Comparison of ENCODE assay signal across 8 cellular contexts in the genomic region with DNA sequence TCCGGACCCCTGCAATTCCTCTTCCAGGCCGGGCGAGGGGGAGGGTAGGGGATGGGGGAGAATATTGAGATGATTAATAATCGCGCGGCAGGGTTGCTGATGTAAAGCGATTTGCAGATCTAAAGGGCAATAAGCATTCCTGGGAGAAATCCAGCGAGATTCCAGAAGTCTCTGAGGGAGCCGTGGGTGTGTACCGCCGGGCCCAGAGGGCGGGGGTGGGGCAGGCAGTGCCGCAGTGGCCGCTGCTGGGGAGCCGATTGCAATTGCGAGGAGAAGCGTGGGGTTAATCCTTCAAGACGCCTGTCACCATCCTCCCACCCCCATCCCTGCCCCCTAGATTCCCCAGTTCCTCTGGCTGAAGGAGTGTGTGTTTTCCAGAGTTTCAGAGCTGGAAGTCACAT. TPM values are rescaled to one million over a fixed set of nuclear protein-coding genes. Genes with fewer than 3 reads are reported as not detected.
DNase-seq lines count a peak whose midpoint lies in the region; ATAC-seq, FAIRE-seq and TF ChIP-seq lines count a peak whose summit lies in the region.

No MANE protein-coding gene starts in this region.

- H3K27ac ChIP-seq in H1 (ENCODE audit: low read depth, low read length), result no peak overlapping the region
- peak overlapping the region; percentile 97 for H3K27ac ChIP-seq in suprapubic skin

- peak overlapping the region; percentile 57 for H3K27ac Mint-ChIP-seq in activated CD4-positive, alpha-beta T cell treated with anti-CD3 and anti-CD28 coated beads, Interleukin-2, amount 10 ng/mL, durations not matched to agents 24 days and 14 days

- H3K36me3 ChIP-seq in H1 (ENCODE audit: control insufficient read depth in 2 of 4, insufficient read depth in 4 of 4, low read length in 3 of 4) (no peaks in the 10 kb centered on the region), suprapubic skin (no peaks in the 10 kb centered on the region)

- no peak for TF ChIP-seq RAD21 in H1 (IDR thresholded peaks at IDR 0.05 in 1 of 2, conservative IDR thresholded peaks at IDR 0.05 in 1 of 2; ENCODE audit: low read depth in 2 of 2, low read length in 2 of 2)

- H3K18ac ChIP-seq in H1 (ENCODE audit: extremely low read depth, low read length), result no peak overlapping the region

- CTCF ChIA-PET in H1 (lab: Charles Lee; ENCODE audit: partially characterized antibody), result interaction anchor here (0.6 to 7.0 kb wide), 29 partner anchors 9 to 310 kb away, joined by 3 to 83 read pairs (median 5); a partner anchor contains a TSS

- peaks cover 22% of the 10 kb centered on the region for H3K4me1 Mint-ChIP-seq in activated CD4-positive, alpha-beta T cell treated with anti-CD3 and anti-CD28 coated beads, Interleukin-2, amount 10 ng/mL, durations not matched to agents 24 days and 14 days

- H3K27me3 ChIP-seq in H1 (replicated peaks in 1 of 4; ENCODE audit: control insufficient read depth in 3 of 4, extremely low read depth in 1 of 4, insufficient read depth in 3 of 4, low read length in 3 of 4), result no peaks in the 10 kb centered on the region
- H3K27me3 ChIP-seq in suprapubic skin, result no peaks in the 10 kb centered on the region

- no peak for TF ChIP-seq CTCF in H1 (IDR thresholded peaks at IDR 0.05; ENCODE audit: control extremely low read depth in 1 of 3, insufficient read depth in 1 of 3, low read depth in 1 of 3, low read length in 3 of 3)
- TF ChIP-seq CTCF in suprapubic skin (IDR thresholded peaks at IDR 0.05), result no peak
- no peak for TF ChIP-seq CTCF in D721Med (IDR thresholded peaks at IDR 0.05; ENCODE audit: insufficient read depth, missing control alignments)

- peak overlapping the region; percentile 88 for H3K4me3 Mint-ChIP-seq in activated CD4-positive, alpha-beta T cell treated with anti-CD3 and anti-CD28 coated beads, Interleukin-2, amount 10 ng/mL, durations not matched to agents 24 days and 14 days

- H3K4me1 ChIP-seq in H1 (replicated peaks in 1 of 4; ENCODE audit: control insufficient read depth in 3 of 4, insufficient read depth in 4 of 4, low read length in 3 of 4), result peaks cover 3 to 12% (median 9%) of the 10 kb centered on the region in 4 experiments
- H3K4me1 ChIP-seq in suprapubic skin, result peaks cover 58% of the 10 kb centered on the region

- H3K4me2 ChIP-seq in H1 (ENCODE audit: insufficient read depth in 1 of 2, low read depth in 2 of 2, low read length in 2 of 2), result peak overlapping the region; percentile 81 to 90

- H2AK5ac ChIP-seq in H1 (ENCODE audit: low read depth, low read length), result no peak overlapping the region; the same call in 1 of the 2 replicates

- peak overlapping the region; percentile 36 for H4K91ac ChIP-seq in H1 (replicated peaks; ENCODE audit: insufficient read length, low read length)

- H2BK20ac ChIP-seq in H1 (ENCODE audit: low read length), result no peak overlapping the region; the same call in 1 of the 2 replicates

- H3K14ac ChIP-seq in H1 (ENCODE audit: insufficient read length), result no peak overlapping the region

- no peak overlapping the region for H4K5ac ChIP-seq in H1 (ENCODE audit: insufficient read length, low read depth, low read length)

- POLR2A ChIA-PET in H1 (lab: Charles Lee; ENCODE audit: partially characterized antibody), result interaction anchor here (0.7 to 11.0 kb wide), 13 partner anchors 8 to 172 kb away, joined by 3 to 351 read pairs (median 5); a partner anchor contains a TSS

- WGBS in H1 (ENCODE audit: extremely low coverage in 1 of 2, insufficient coverage in 1 of 2, insufficient read length in 1 of 2, insufficient replicate concordance in 2 of 2, low coverage in 1 of 2, low lambda C conversion rate in 2 of 2, missing lambda C conversion rate in 1 of 2), 2 experiments, result 10% methylated on average over 8 of the region's 18 CpGs; no CpG with 5 or more reads in 1 of the 2 experiments
- 1% methylated on average over 18 of the region's 18 CpGs for WGBS in suprapubic skin

- no peak for TF ChIP-seq EP300 in H1 (IDR thresholded peaks at IDR 0.05; ENCODE audit: borderline replicate concordance in 1 of 2, low read depth in 2 of 2, low read length in 2 of 2)
- TF ChIP-seq EP300 in suprapubic skin (IDR thresholded peaks at IDR 0.05), result no peak

- H3K23ac ChIP-seq in H1 (ENCODE audit: insufficient read length), result no peak overlapping the region

- H3K36me3 Mint-ChIP-seq in activated CD4-positive, alpha-beta T cell treated with anti-CD3 and anti-CD28 coated beads, Interleukin-2, amount 10 ng/mL, durations not matched to agents 24 days and 14 days (ENCODE audit: low read depth), result no peaks in the 10 kb centered on the region

- peak; percentile 74 for DNase-seq in activated CD4-positive, alpha-beta T cell treated with anti-CD3 and anti-CD28 coated beads, Interleukin-2, amount 10 ng/mL, durations not matched to agents 24 days and 14 days
- DNase-seq in activated CD4-positive, alpha-beta T cell treated with anti-CD3 and anti-CD28 coated beads, Interleukin-2, amount 50 U/mL, for 4 hours, result no peak
- peak; percentile 80 for DNase-seq in SK-MEL-5 (ENCODE audit: low read depth, low spot score)
- DNase-seq in H1 (ENCODE audit: low read depth in 1 of 2, low spot score in 2 of 2), result peak in 1 of 2 experiments; percentile 65
- peak; percentile 60 for DNase-seq in medulla oblongata (ENCODE audit: extremely low spot score)
- DNase-seq in suprapubic skin (ENCODE audit: low spot score in 2 of 2), result peak; percentile 90
- no peak for DNase-seq in D721Med (ENCODE audit: insufficient read length, low spot score)

- H3K9ac ChIP-seq in H1 (replicated peaks in 1 of 4; ENCODE audit: extremely low read depth in 1 of 4, low read depth in 3 of 4, low read length in 3 of 4), result peak overlapping the region in 2 of 4 experiments; percentile 6 to 89; a peak in 3 of 7 replicates

- H3K79me1 ChIP-seq in H1 (ENCODE audit: low read depth, low read length), result no peaks in the 10 kb centered on the region

- no peak for ATAC-seq in GM18505 (IDR thresholded peaks at IDR 0.05; ENCODE audit: unreplicated experiment)

- FAIRE-seq in H1 (lab: Jason Lieb, UNC) (no peak), D721Med (lab: Jason Lieb, UNC) (no peak)

- H3K4me3 ChIP-seq in H1 (ENCODE audit: extremely low read depth in 1 of 4, insufficient read depth in 2 of 4, low read depth in 3 of 4, low read length in 4 of 4) (peak overlapping the region; percentile 61 to 87 (median 75); a peak in 7 of 8 replicates), suprapubic skin (peak overlapping the region; percentile 62)

- no peak overlapping the region for H3K4ac ChIP-seq in H1 (replicated peaks; ENCODE audit: insufficient read length, low read depth, low read length)

- intact Hi-C loops in activated CD4-positive, alpha-beta T cell treated with anti-CD3 and anti-CD28 coated beads, Interleukin-2, amount 10 ng/mL, durations not matched to agents 24 days and 14 days (cut with micrococcal nuclease), result no loop called here

- H2BK15ac ChIP-seq in H1 (ENCODE audit: low read length), result no peak overlapping the region

- H3K56ac ChIP-seq in H1 (replicated peaks; ENCODE audit: insufficient read length, low read depth, low read length), result no peak overlapping the region

- H3K23me2 ChIP-seq in H1 (ENCODE audit: low read depth, low read length), result peaks cover 10% of the 10 kb centered on the region; the same call in 1 of the 2 replicates

- H2BK5ac ChIP-seq in H1 (ENCODE audit: low read depth, low read length), result peak overlapping the region; percentile 96; the same call in 1 of the 2 replicates

- no peak overlapping the region; the same call in 1 of the 2 replicates for H4K8ac ChIP-seq in H1 (ENCODE audit: extremely low read depth, insufficient read depth, low read length)

- H3K9me3 Mint-ChIP-seq in activated CD4-positive, alpha-beta T cell treated with anti-CD3 and anti-CD28 coated beads, Interleukin-2, amount 10 ng/mL, durations not matched to agents 24 days and 14 days, result no peaks in the 10 kb centered on the region

- TF ChIP-seq POLR2A in H1 (IDR thresholded peaks at IDR 0.05; ENCODE audit: control extremely low read depth in 1 of 2, low read depth in 2 of 2, low read length in 2 of 2), result no peak
- no peak for TF ChIP-seq POLR2A in suprapubic skin (IDR thresholded peaks at IDR 0.05)
- TF ChIP-seq POLR2A in GM18505 (IDR thresholded peaks at IDR 0.05; ENCODE audit: borderline replicate concordance, extremely low read depth, insufficient read depth, insufficient read length), result no peak

- H4K20me1 ChIP-seq in H1 (replicated peaks in 1 of 2; ENCODE audit: control insufficient read depth in 1 of 2, insufficient read depth in 2 of 2, low read length in 2 of 2), result no peaks in the 10 kb centered on the region

- H2BK12ac ChIP-seq in H1 (ENCODE audit: low read depth, low read length), result peak overlapping the region; percentile 93; the same call in 1 of the 2 replicates

- no peak overlapping the region for H2AFZ ChIP-seq in H1 (ENCODE audit: low read length)

- no peaks in the 10 kb centered on the region for H3K79me2 ChIP-seq in H1 (ENCODE audit: control insufficient read depth in 1 of 2, insufficient read depth in 2 of 2, low read length in 2 of 2)

- in situ Hi-C loops in SK-MEL-5 (cut with HindIII; ENCODE audit: low pct_unique_long_range_greater_than_20kb, low sequenced_read_pairs), result no loop called here

- H2BK120ac ChIP-seq in H1 (replicated peaks; ENCODE audit: low read depth, low read length), result no peak overlapping the region

- peaks cover 13% of the 10 kb centered on the region for H3K27me3 Mint-ChIP-seq in activated CD4-positive, alpha-beta T cell treated with anti-CD3 and anti-CD28 coated beads, Interleukin-2, amount 10 ng/mL, durations not matched to agents 24 days and 14 days

- no peaks in the 10 kb centered on the region for H3K9me3 ChIP-seq in H1 (ENCODE audit: insufficient read depth in 2 of 2, low read depth in 1 of 2, low read length in 1 of 2)
- no peaks in the 10 kb centered on the region for H3K9me3 ChIP-seq in suprapubic skin

TF ChIP-seq in H1, 55 proteins besides CTCF, POLR2A, EP300 and RAD21 (continues in another document):
- TF ChIP-seq RNF2 (IDR thresholded peaks at IDR 0.05; ENCODE audit: borderline replicate concordance, low read depth, low read length, missing control alignments, poor library complexity, severe bottlenecking) (no peak), CBX5 (IDR thresholded peaks at IDR 0.05; ENCODE audit: low read depth, low read length) (no peak)

RNA-seq across cellular contexts. Expression of a gene that starts 16.4 kb away (rescaled TPM):
- total RNA-seq in activated CD4-positive, alpha-beta T cell treated with anti-CD3 and anti-CD28 coated beads, Interleukin-2, amount 10 ng/mL, durations not matched to agents 24 days and 14 days, result 26.5 and 29.6 TPM in 2 replicates
- 67.4 and 78.3 TPM in 2 replicates for total RNA-seq in SK-MEL-5 (2014; rRNA removed; shearing (Covaris generic))
- 84.4 and 102 TPM in 2 replicates for polyA plus RNA-seq in SK-MEL-5 (2015; cell fraction: cytosol; rRNA removed)
- 334 TPM in 2 replicates for polyA plus RNA-seq in SK-MEL-5 (2015; cell fraction: nucleus; rRNA removed)
- 51.5 and 51.8 TPM in 2 replicates for total RNA-seq in H1 (2021; fragmentation: NEBNext Ultra II Directional; extraction: Animal tissue kit (Norgen Biotek cat#: 25700))
- polyA plus RNA-seq in H1 (2011; rRNA removed), result 50.2 and 74.5 TPM in 2 replicates
- 29.8 TPM for polyA plus RNA-seq in H1 (2011; cell fraction: cytosol; rRNA removed)
- polyA plus RNA-seq in H1 (2011; cell fraction: nucleus; rRNA removed), result 236 TPM
- 36.4 to 90.0 TPM (median 56.1 TPM) in 4 replicates for polyA plus RNA-seq in H1 (2012, experiment 1 of 2)
- 60.5 TPM for polyA plus RNA-seq in H1 (2012, experiment 2 of 2)
- polyA plus RNA-seq in H1 (2013, experiment 1 of 2), result 8.6 TPM
- polyA plus RNA-seq in H1 (2013, experiment 2 of 2), result 8.3 TPM
- 35.8 and 91.1 TPM in 2 replicates for polyA minus RNA-seq in H1 (2011; rRNA and poly(A)+ RNA removed)
- 38.5 TPM for polyA minus RNA-seq in H1 (2011; cell fraction: cytosol; rRNA and poly(A)+ RNA removed)
- 604 TPM for polyA minus RNA-seq in H1 (2011; cell fraction: nucleus; rRNA and poly(A)+ RNA removed)
- total RNA-seq in suprapubic skin, result 1,000 to 10,000 TPM; 2,120 to 3,987 (median 3,212) TPM

Comparison
In these comparisons a context has a peak if more than half of its experiments do, and no peak if none do; other contexts are left out.
1. DNase-seq: peak in activated CD4-positive, alpha-beta T cell treated with anti-CD3 and anti-CD28 coated beads, Interleukin-2, amount 10 ng/mL, durations not matched to agents 24 days and 14 days (single experiment), SK-MEL-5 (single experiment), medulla oblongata (single experiment) and suprapubic skin (2 of 2); none in activated CD4-positive, alpha-beta T cell treated with anti-CD3 and anti-CD28 coated beads, Interleukin-2, amount 50 U/mL, for 4 hours (0 of 2) and D721Med (single experiment).
2. RNA of a gene that starts 16.4 kb away (total RNA-seq): 2,120 to 3,987 TPM in suprapubic skin; 67.4 to 78.3 TPM in SK-MEL-5, 51.5 to 51.8 TPM in H1 and 26.5 to 29.6 TPM in activated CD4-positive, alpha-beta T cell treated with anti-CD3 and anti-CD28 coated beads, Interleukin-2, amount 10 ng/mL, durations not matched to agents 24 days and 14 days; every median in the first group is over 10 times any median in the second.